Comparison of ENCODE assay signal across 31 cellular contexts in the genomic region with DNA sequence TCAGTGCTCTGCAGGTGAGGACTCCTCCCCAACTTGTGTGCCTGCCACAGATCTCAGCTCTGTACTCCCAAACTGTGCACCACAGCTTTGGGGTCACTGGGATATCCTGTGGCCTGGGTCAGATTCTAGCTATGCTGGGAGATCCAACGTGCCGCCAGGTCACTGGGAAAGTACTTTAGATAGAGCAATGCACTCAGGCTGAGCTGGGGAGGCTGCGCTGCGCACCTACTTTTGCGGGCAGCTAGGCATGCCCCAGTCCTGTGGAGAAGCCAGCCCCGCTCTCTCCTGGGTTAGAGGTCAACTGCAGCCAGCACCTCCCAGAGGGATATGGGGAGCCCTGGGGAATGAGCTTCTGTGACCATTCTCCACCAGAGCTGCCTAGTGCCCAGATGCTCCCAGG.
"Had no signal": no experiment of that assay in that cellular context is flagged by ENCODE, and none has a peak within 500 bp of the region (broad histone marks: within the 10 kb centered on the region; RNA-seq: fewer than 3 reads in every experiment).

No MANE protein-coding gene starts in this region.

- H3K9me3 ChIP-seq: esophagus squamous epithelium, neutrophil, prostate gland, testis had no signal

- H3K27me3 Mint-ChIP-seq: activated CD4-positive, alpha-beta memory T cell treated with anti-CD3 and anti-CD28 coated beads, Interleukin-2, amount 10 ng/mL, durations not matched to agents 7 days and 5 days; activated CD4-positive, alpha-beta T cell treated with anti-CD3 and anti-CD28 coated beads, Interleukin-2, amount 10 ng/mL, durations not matched to agents 7 days and 5 days; central memory CD8-positive, alpha-beta T cell; T-helper 17 cell had no signal

- H3K4me3 Mint-ChIP-seq: activated CD4-positive, alpha-beta memory T cell treated with anti-CD3 and anti-CD28 coated beads, Interleukin-2, amount 10 ng/mL, durations not matched to agents 7 days and 5 days; activated CD4-positive, alpha-beta T cell treated with anti-CD3 and anti-CD28 coated beads, Interleukin-2, amount 10 ng/mL, durations not matched to agents 7 days and 5 days; activated T-cell treated with anti-CD3 and anti-CD28 coated beads, Interleukin-2, amount 50 U/mL, for 72 hours; central memory CD8-positive, alpha-beta T cell; nephron; T-helper 17 cell had no signal

- H3K27ac ChIP-seq: epithelial cell of prostate, esophagus squamous epithelium, hepatocyte, neutrophil, prostate gland, skin epidermis, testis, transverse colon had no signal

- H3K4me1 ChIP-seq: esophagus squamous epithelium, prostate gland, testis, transverse colon had no signal

- H3K27ac Mint-ChIP-seq: activated CD4-positive, alpha-beta memory T cell treated with anti-CD3 and anti-CD28 coated beads, Interleukin-2, amount 10 ng/mL, durations not matched to agents 7 days and 5 days; activated CD4-positive, alpha-beta T cell treated with anti-CD3 and anti-CD28 coated beads, Interleukin-2, amount 10 ng/mL, durations not matched to agents 7 days and 5 days; activated naive CD4-positive, alpha-beta T cell treated with anti-CD3 and anti-CD28 coated beads, Interleukin-2, amount 50 U/mL, for 72 hours; activated T-cell treated with anti-CD3 and anti-CD28 coated beads, Interleukin-2, amount 50 U/mL, for 72 hours; T-helper 17 cell had no signal

- H3K4me2 ChIP-seq: hepatocyte had no signal

- H3K4me3 ChIP-seq: esophagus squamous epithelium, hepatocyte, prostate gland, skin epidermis, testis, transverse colon had no signal

- H3K79me2 ChIP-seq: hepatocyte had no signal

- H3K4me1 Mint-ChIP-seq: activated CD4-positive, alpha-beta memory T cell treated with anti-CD3 and anti-CD28 coated beads, Interleukin-2, amount 10 ng/mL, durations not matched to agents 7 days and 5 days; activated CD4-positive, alpha-beta T cell treated with anti-CD3 and anti-CD28 coated beads, Interleukin-2, amount 10 ng/mL, durations not matched to agents 7 days and 5 days; central memory CD8-positive, alpha-beta T cell; nephron; T-helper 17 cell had no signal

- FAIRE-seq: bronchial epithelial cell, colon, endometrium, keratinocyte, urothelium cell line had no signal

- H3K36me3 ChIP-seq: esophagus squamous epithelium, neutrophil, prostate gland, transverse colon had no signal

- DNase-seq: activated CD4-positive, alpha-beta memory T cell treated with anti-CD3 and anti-CD28 coated beads, Interleukin-2, amount 10 ng/mL, durations not matched to agents 7 days and 5 days; activated CD4-positive, alpha-beta T cell treated with anti-CD3 and anti-CD28 coated beads for 1 hour; activated CD4-positive, alpha-beta T cell treated with anti-CD3 and anti-CD28 coated beads, Interleukin-2, amount 10 ng/mL, durations not matched to agents 7 days and 5 days; activated naive CD4-positive, alpha-beta T cell; activated T-cell treated with anti-CD3 and anti-CD28 coated beads, Interleukin-2, amount 50 U/mL, for 72 hours; dermis blood vessel endothelial cell; effector CD4-positive, alpha-beta T cell; esophagus squamous epithelium; foreskin melanocyte; retina; stimulated activated CD4-positive, alpha-beta T cell treated with anti-CD3 and anti-CD28 coated beads, Interleukin-12 subunit alpha, Interleukin-12 subunit beta, amount 100 ng/mL, for 4 hours; stimulated activated CD4-positive, alpha-beta T cell treated with anti-CD3 and anti-CD28 coated beads, Interleukin-4, amount 100 ng/mL, for 1 hour; stimulated activated naive CD8-positive, alpha-beta T cell treated with anti-CD3 and anti-CD28 coated beads, Interleukin-15, Interleukin-2, amounts not matched to agents 100 U/mL and 50 U/mL, for 24 hours; T1000; testis; transverse colon had no signal

- ATAC-seq: activated naive CD4-positive, alpha-beta T cell treated with anti-CD3 and anti-CD28 coated beads, Interleukin-2, amount 50 U/mL, for 72 hours; activated T-cell treated with anti-CD3 and anti-CD28 coated beads, Interleukin-2, amount 50 U/mL, for 72 hours; sciatic nerve; stimulated activated naive CD8-positive, alpha-beta T cell treated with anti-CD3 and anti-CD28 coated beads, Interleukin-15, Interleukin-2, amounts not matched to agents 100 U/mL and 50 U/mL, for 24 hours; T-helper 17 cell had no signal

- H3K27me3 ChIP-seq: esophagus squamous epithelium, hepatocyte, neutrophil, testis, transverse colon had no signal

- H2AFZ ChIP-seq: hepatocyte had no signal
